ENCODE assay signal across 17 cellular contexts in genomic region chr20:3935956-3936340, GRCh38. TPM values are rescaled to one million over a fixed set of nuclear protein-coding genes. Genes with fewer than 3 reads are reported as not detected.
DNase-seq lines count a peak whose midpoint lies in the region; ATAC-seq, FAIRE-seq and TF ChIP-seq lines count a peak whose summit lies in the region.
"Had no signal": no experiment of that assay in that cellular context is flagged by ENCODE, and none has a peak within 500 bp of the region (broad histone marks: within the 10 kb centered on the region; RNA-seq: fewer than 3 reads in every experiment).

No MANE protein-coding gene starts in this region.

- CTCF ChIA-PET in GM12878 (lab: Yijun Ruan, JAX): interaction anchor here (1.0 to 1.7 kb wide), 3 partner anchors 12 to 70 kb away, joined by 3 to 4 read pairs (median 3); no protein-coding TSS in a partner anchor

- POLR2A ChIA-PET in GM12878 (lab: Charles Lee): no interaction called here

- H3K27me3 ChIP-seq in GM12878 (replicated peaks in 1 of 2; ENCODE audit: control insufficient read depth in 2 of 2, insufficient read depth in 2 of 2, low read length in 1 of 2) (no peaks in the 10 kb centered on the region), stomach (no peaks in the 10 kb centered on the region)

- H3K9me3 ChIP-seq in GM12878 (replicated peaks; ENCODE audit: control insufficient read depth, insufficient read depth, low read length): no peaks in the 10 kb centered on the region; the same call in 2 of the 3 replicates
- no peaks in the 10 kb centered on the region for H3K9me3 ChIP-seq in stomach

- TF ChIP-seq POLR2A in GM12878 (IDR thresholded peaks at IDR 0.05; ENCODE audit: low read depth, low read length) (no peak), stomach (IDR thresholded peaks at IDR 0.05) (no peak)

- no TSS peak for BruUV-seq in GM12878 (replicated peaks; lab: Mats Ljungman, UMichigan)

- no peaks in the 10 kb centered on the region for H4K20me1 ChIP-seq in GM12878 (ENCODE audit: control insufficient read depth, insufficient read depth)

- in situ Hi-C loops in KBM-7 (cut with MboI; ENCODE audit: low pct_unique_long_range_greater_than_20kb, low sequenced_read_pairs): no loop called here
- in situ Hi-C loops in GM12878 (cut with MboI): no loop called here

- FAIRE-seq in GM12878 (lab: Jason Lieb, UNC): no peak
- FAIRE-seq: G401.6 had no signal

- no peak for TF ChIP-seq RAD21 in GM12878 (IDR thresholded peaks at IDR 0.05; ENCODE audit: insufficient read depth, low read depth, low read length)

- H2AFZ ChIP-seq in GM12878 (ENCODE audit: control insufficient read depth, low read depth, low read length): no peak overlapping the region
- H2AFZ ChIP-seq: GM23248 had no signal

- no peak for TF ChIP-seq EP300 in GM12878 (IDR thresholded peaks at IDR 0.05; ENCODE audit: borderline replicate concordance in 1 of 2, control insufficient read depth in 1 of 2, low read depth in 2 of 2, low read length in 2 of 2)
- no peak for TF ChIP-seq EP300 in stomach (IDR thresholded peaks at IDR 0.05)

- H3K4me1 ChIP-seq in GM12878 (ENCODE audit: control insufficient read depth, insufficient read depth, low read length): peaks cover 12% of the 10 kb centered on the region
- H3K4me1 ChIP-seq in stomach: peaks cover 11 to 47% (median 31%) of the 10 kb centered on the region in 4 donors

- no peaks in the 10 kb centered on the region for H3K36me3 ChIP-seq in GM12878 (ENCODE audit: control insufficient read depth in 2 of 2, insufficient read depth in 2 of 2, low read length in 1 of 2)
- peaks cover 0 to 21% (median 16%) of the 10 kb centered on the region in 4 donors for H3K36me3 ChIP-seq in stomach

- peak; percentile 45 for ATAC-seq in GM12878
- ATAC-seq: activated CD4-positive, CD25-positive, alpha-beta regulatory T cell treated with anti-CD3 and anti-CD28 coated beads, Interleukin-2, amount 50 U/mL, for 24 hours had no signal

- no peak for TF ChIP-seq CTCF in GM12878 (IDR thresholded peaks at IDR 0.05 in 2 of 3, conservative IDR thresholded peaks at IDR 0.05 in 1 of 3; ENCODE audit: control insufficient read depth in 2 of 3, extremely low read depth in 1 of 3, insufficient read depth in 1 of 3, low read depth in 3 of 3, low read length in 3 of 3)
- TF ChIP-seq CTCF in stomach (IDR thresholded peaks at IDR 0.05): no peak

- H3K4me2 ChIP-seq in GM12878 (ENCODE audit: control insufficient read depth, insufficient read depth): no peak overlapping the region

- WGBS in GM12878 (ENCODE audit: insufficient coverage, insufficient replicate concordance, low lambda C conversion rate, missing lambda C conversion rate): 47% methylated on average over 2 of the region's 2 CpGs
- WGBS in stomach, 5 donors: 94 to 100% (median 95%) methylated on average over 2 of the region's 2 CpGs

- H3K27ac ChIP-seq in GM12878 (ENCODE audit: control insufficient read depth, insufficient read depth) (no peak overlapping the region), stomach (peak overlapping the region in 2 of 5 donors; percentile 43 to 73)
- H3K27ac ChIP-seq: GM23248 had no signal

- no peak overlapping the region for H3K9ac ChIP-seq in GM12878 (ENCODE audit: control insufficient read depth, insufficient read depth, low read length)
- H3K9ac ChIP-seq: GM23248 had no signal

- no peaks in the 10 kb centered on the region for H3K79me2 ChIP-seq in GM12878 (ENCODE audit: control insufficient read depth, insufficient read depth, low read length)

- DNase-seq in DMS53 treated with DMSO at 0.1 percent for 48 hours (lab: John Stamatoyannopoulos, UW; ENCODE audit: unreplicated experiment) (peak; percentile 79), KBM-7 (peak; percentile 23), GM12878 (ENCODE audit: low read depth, low spot score) (no peak), renal cortical epithelial cell (ENCODE audit: low read depth) (peak; percentile 30), Ammon's horn (ENCODE audit: low spot score) (no peak), stomach (no peak)
- DNase-seq in stimulated activated CD4-positive, alpha-beta T cell treated with anti-CD3 and anti-CD28 coated beads, Interleukin-1b, Interleukin-23, amount 100 ng/mL, for 48 hours: no peak
- DNase-seq: activated naive CD4-positive, alpha-beta T cell treated with anti-CD3 and anti-CD28 coated beads, Interleukin-2, amount 10 ng/mL, durations not matched to agents 7 days and 5 days; CD4-positive, CD25-positive, alpha-beta regulatory T cell; endodermal cell; immature natural killer cell; NCI-H345; nucleus accumbens; stimulated activated CD4-positive, alpha-beta T cell treated with anti-CD3 and anti-CD28 coated beads, Interleukin-12 subunit alpha, Interleukin-12 subunit beta, amount 100 ng/mL, for 4 hours had no signal

- SMC1A ChIA-PET in GM12878 (lab: Charles Lee; ENCODE audit: uncharacterized antibody, unreplicated experiment): interaction anchor here (0.6 to 2.1 kb wide), 4 partner anchors 9 to 39 kb away, joined by 3 to 4 read pairs (median 3); no protein-coding TSS in a partner anchor

- H3K4me3 ChIP-seq in GM12878 (no peak overlapping the region), stomach (no peak overlapping the region)
- H3K4me3 ChIP-seq: GM23248 had no signal

- intact Hi-C loops in GM12878 (cut with micrococcal nuclease; ENCODE audit: unreplicated experiment): no loop called here
- intact Hi-C loops in stomach (cut with DNase I; ENCODE audit: low total_unique reads): no loop called here

- RAD21 ChIA-PET in GM12878 (lab: Charles Lee; ENCODE audit: unreplicated experiment): no interaction called here

TF ChIP-seq in GM12878, 131 proteins besides CTCF, POLR2A, EP300 and RAD21:
- no peak for TF ChIP-seq POLR2AphosphoS2 (IDR thresholded peaks at IDR 0.05; ENCODE audit: low read depth, low read length)

RNA-seq across cellular contexts. Expression of gene PANK2, which starts 46.8 kb away (rescaled TPM):
- 79.9 and 89.9 TPM in 2 replicates for total RNA-seq in GM12878 (2013; cell fraction: nucleolus; rRNA removed)
- 34.3 and 40.9 TPM in 2 replicates for total RNA-seq in GM12878 (2014; rRNA removed)
- total RNA-seq in GM12878 (2014; rRNA removed; fragmentation: Illumina TruSeq; extraction: Trizol): 38.5 and 41.1 TPM in 2 replicates
- total RNA-seq in GM12878 (2021): 37.7 and 39.6 TPM in 2 replicates
- 22.3 TPM for polyA plus RNA-seq in GM12878 (2011; ENCODE audit: low read depth)
- 31.7 and 45.1 TPM in 2 replicates for polyA plus RNA-seq in GM12878 (2011; rRNA removed)
- polyA plus RNA-seq in GM12878 (2011; cell fraction: cytosol; rRNA removed): 15.7 and 17.9 TPM in 2 replicates
- polyA plus RNA-seq in GM12878 (2011; cell fraction: nucleus; rRNA removed): 28.5 and 34.2 TPM in 2 replicates
- polyA plus RNA-seq in GM12878 (2012): 31.7 and 32.9 TPM in 2 replicates
- 32.4 and 43.6 TPM in 2 replicates for polyA plus RNA-seq in GM12878 (2014; fragmentation: Illumina TruSeq; extraction: Trizol)
- 10 to 100 TPM; 13.2 to 16.3 TPM for polyA plus RNA-seq in GM12878 (2014; fragmentation: Nextera tagmentation; extraction: Ambion mirVana)
- polyA plus RNA-seq in GM12878 (2014; rRNA removed): 24.9 and 28.3 TPM in 2 replicates
- polyA plus RNA-seq in GM12878 (2016; fragmentation: Nextera tagmentation; extraction: Ambion mirVana): 10 to 100 TPM; 39.5 to 43.4 TPM
- 29.7 and 47.0 TPM in 2 replicates for polyA minus RNA-seq in GM12878 (2011; rRNA and poly(A)+ RNA removed)
- polyA minus RNA-seq in GM12878 (2011; cell fraction: cytosol; rRNA and poly(A)+ RNA removed): 11.1 and 13.6 TPM in 2 replicates
- polyA minus RNA-seq in GM12878 (2011; cell fraction: nucleus; rRNA and poly(A)+ RNA removed): 24.1 and 40.4 TPM in 2 replicates
- 68.4 and 74.8 TPM in 2 replicates for total RNA-seq in renal cortical epithelial cell
- 10 to 100 TPM in 4 of 5 donors, 1 to 10 TPM in 1; 8.8 to 68.4 (median 39.0) TPM for total RNA-seq in stomach
- polyA plus RNA-seq in stomach: 10 to 100 TPM; 19.3 to 28.5 (median 25.1) TPM

Comparison
In these comparisons a context has a peak if more than half of its experiments do, and no peak if none do; other contexts are left out.
1. DNase-seq: peak in DMS53 treated with DMSO at 0.1 percent for 48 hours (single experiment), KBM-7 (single experiment) and renal cortical epithelial cell (single experiment); none in GM12878 (single experiment), stimulated activated CD4-positive, alpha-beta T cell treated with anti-CD3 and anti-CD28 coated beads, Interleukin-1b, Interleukin-23, amount 100 ng/mL, for 48 hours (single experiment), Ammon's horn (single experiment) and stomach (single experiment).